Comparison of ENCODE assay signal across 8 cellular contexts in genomic region chr9:1005043-1005667, GRCh38. TPM values are rescaled to one million over a fixed set of nuclear protein-coding genes. Genes with fewer than 3 reads are reported as not detected.
A peak's percentile ranks its signal among the peaks of the same experiment; 100 is the strongest.
DNase-seq lines count a peak whose midpoint lies in the region; ATAC-seq and TF ChIP-seq lines count a peak whose summit lies in the region.

No MANE protein-coding gene starts in this region.

- DNase-seq in CMK (ENCODE audit: low read depth): peak; percentile 20
- DNase-seq in HL-60 (ENCODE audit: low read depth in 1 of 2, low spot score in 1 of 2): peak; percentile 60 to 63
- DNase-seq in RPMI8226: peak; percentile 66
- DNase-seq in epithelial cell of proximal tubule (ENCODE audit: low read depth): peak; percentile 18
- DNase-seq in activated T-cell treated with anti-CD3 and anti-CD28 coated beads, Interleukin-2, amount 50 U/mL, for 4 hours: no peak
- no peak for DNase-seq in suprapubic skin (ENCODE audit: low spot score in 2 of 2)

- peaks cover 29% of the 10 kb centered on the region for H3K27me3 Mint-ChIP-seq in nephron (ENCODE audit: low read depth)
- H3K27me3 Mint-ChIP-seq in activated T-cell treated with anti-CD3 and anti-CD28 coated beads, Interleukin-2, amount 50 U/mL, for 4 hours (ENCODE audit: low read depth): peaks cover 19% of the 10 kb centered on the region

- H3K27ac ChIP-seq in HL-60 (replicated peaks) (no peak overlapping the region), suprapubic skin (no peak overlapping the region)

- no peaks in the 10 kb centered on the region for H3K9me3 Mint-ChIP-seq in nephron
- H3K9me3 Mint-ChIP-seq in activated T-cell treated with anti-CD3 and anti-CD28 coated beads, Interleukin-2, amount 50 U/mL, for 4 hours: no peaks in the 10 kb centered on the region

- H3K4me1 Mint-ChIP-seq in nephron: peaks cover 9% of the 10 kb centered on the region
- peaks cover 2% of the 10 kb centered on the region for H3K4me1 Mint-ChIP-seq in activated T-cell treated with anti-CD3 and anti-CD28 coated beads, Interleukin-2, amount 50 U/mL, for 4 hours (ENCODE audit: low read depth)

- H3K4me3 Mint-ChIP-seq in nephron: no peak overlapping the region
- H3K4me3 Mint-ChIP-seq in activated T-cell treated with anti-CD3 and anti-CD28 coated beads, Interleukin-2, amount 50 U/mL, for 4 hours: no peak overlapping the region

- WGBS in suprapubic skin: 77% methylated on average over 8 of the region's 10 CpGs

- no peak for TF ChIP-seq EP300 in suprapubic skin (IDR thresholded peaks at IDR 0.05)

- TF ChIP-seq CTCF in HL-60 (IDR thresholded peaks at IDR 0.05; ENCODE audit: insufficient read depth, low read length) (peak; percentile 38), epithelial cell of proximal tubule (conservative IDR thresholded peaks at IDR 0.05; ENCODE audit: low read depth, low read length) (peak; percentile 79), nephron (IDR thresholded peaks at IDR 0.05; ENCODE audit: unreplicated experiment in 3 of 3) (peak; percentile 60 to 64 (median 60)), suprapubic skin (IDR thresholded peaks at IDR 0.05) (peak in 1 of 2 donors; percentile 36)

- no peak overlapping the region for H3K4me3 ChIP-seq in HL-60 (replicated peaks; ENCODE audit: insufficient read depth, low read length)
- H3K4me3 ChIP-seq in epithelial cell of proximal tubule (ENCODE audit: low read depth, low read length): no peak overlapping the region
- no peak overlapping the region for H3K4me3 ChIP-seq in suprapubic skin

- H3K4me1 ChIP-seq in suprapubic skin: peaks cover 3% of the 10 kb centered on the region

- TF ChIP-seq POLR2A in suprapubic skin (IDR thresholded peaks at IDR 0.05): no peak

- H3K36me3 ChIP-seq in suprapubic skin: no peaks in the 10 kb centered on the region

- H3K27ac Mint-ChIP-seq in nephron: no peak overlapping the region

- no peaks in the 10 kb centered on the region for H3K27me3 ChIP-seq in HL-60 (ENCODE audit: insufficient read depth, poor library complexity, severe bottlenecking)
- peaks cover 3% of the 10 kb centered on the region for H3K27me3 ChIP-seq in suprapubic skin

- peak; percentile 47 for ATAC-seq in GM18517 (IDR thresholded peaks at IDR 0.05; ENCODE audit: unreplicated experiment)
- ATAC-seq in activated T-cell treated with anti-CD3 and anti-CD28 coated beads, Interleukin-2, amount 50 U/mL, for 4 hours: no peak

- H3K36me3 Mint-ChIP-seq in nephron (ENCODE audit: low read depth): no peaks in the 10 kb centered on the region
- no peaks in the 10 kb centered on the region for H3K36me3 Mint-ChIP-seq in activated T-cell treated with anti-CD3 and anti-CD28 coated beads, Interleukin-2, amount 50 U/mL, for 4 hours (ENCODE audit: insufficient read depth)

- H3K9me3 ChIP-seq in suprapubic skin: no peaks in the 10 kb centered on the region

RNA-seq across cellular contexts. Expression of gene DMRT3, which starts 28.7 kb away (rescaled TPM):
- 0.29 and 1.4 TPM in 2 replicates for total RNA-seq in epithelial cell of proximal tubule
- not detected for total RNA-seq in activated T-cell treated with anti-CD3 and anti-CD28 coated beads, Interleukin-2, amount 50 U/mL, for 4 hours
- under 1 TPM in 1 of 4 donors, not detected in 3; 0.42 TPM for total RNA-seq in suprapubic skin

RNA-seq across cellular contexts. Expression of gene DMRT2, which starts 45.0 kb away (rescaled TPM):
- total RNA-seq in epithelial cell of proximal tubule (0.35 TPM in 1 of 2 replicates, not detected in the other), suprapubic skin (1 to 10 TPM in 1 of 4 donors, under 1 TPM in 3; 0.60 to 1.1 (median 0.68) TPM)
- total RNA-seq in activated T-cell treated with anti-CD3 and anti-CD28 coated beads, Interleukin-2, amount 50 U/mL, for 4 hours: not detected

Comparison
In these comparisons a context has a peak if more than half of its experiments do, and no peak if none do; other contexts are left out.
1. DNase-seq: peak in CMK (single experiment), HL-60 (2 of 2), RPMI8226 (single experiment) and epithelial cell of proximal tubule (single experiment); none in activated T-cell treated with anti-CD3 and anti-CD28 coated beads, Interleukin-2, amount 50 U/mL, for 4 hours (single experiment) and suprapubic skin (0 of 2).